22 cellular contexts compared by ENCODE assay signal in the genomic region with DNA sequence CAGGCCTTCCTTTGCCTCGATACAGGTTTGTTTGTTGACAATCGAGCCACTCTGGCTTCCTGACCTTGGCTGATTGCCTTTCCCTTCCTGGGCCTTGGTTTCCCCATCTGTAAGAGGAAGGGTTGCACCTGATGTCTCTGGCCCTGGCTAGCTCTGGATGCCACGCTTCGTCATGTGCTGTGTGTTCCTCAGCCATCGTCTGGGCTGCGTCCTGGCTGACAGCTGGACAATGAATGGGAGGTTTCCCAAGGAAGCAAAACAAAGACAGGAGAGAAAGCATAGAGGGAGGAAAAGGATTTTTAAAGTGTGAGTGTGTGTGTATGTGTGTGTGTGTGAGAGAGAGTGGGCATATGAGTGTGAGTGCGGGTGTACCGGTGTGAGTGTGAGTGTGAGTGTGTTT.
"Had no signal": no experiment of that assay in that cellular context is flagged by ENCODE, and none has a peak within 500 bp of the region (broad histone marks: within the 10 kb centered on the region; RNA-seq: fewer than 3 reads in every experiment).

No MANE protein-coding gene starts in this region.

- H3K4me3 ChIP-seq: adrenal gland, cardiac muscle cell, heart right ventricle, neural progenitor cell, spleen, suprapubic skin had no signal

- H3K4me2 ChIP-seq: neural progenitor cell, SK-N-SH had no signal

- H3K36me3 ChIP-seq: cardiac muscle cell, neural progenitor cell, WERI-Rb-1 had no signal

- H3K4me1 ChIP-seq: neural progenitor cell had no signal

- H3K27ac Mint-ChIP-seq: activated naive CD8-positive, alpha-beta T cell; dendritic cell treated with granulocyte-macrophage colony-stimulating factor and Interleukin-4, amounts not matched to agents 40 ng/mL and 50 ng/mL, for 4 days; neural progenitor cell; progenitor cell of endocrine pancreas; type B pancreatic cell had no signal

- H2AFZ ChIP-seq: neural progenitor cell had no signal

- H3K36me3 Mint-ChIP-seq: activated naive CD8-positive, alpha-beta T cell; type B pancreatic cell had no signal

- H3K4me3 Mint-ChIP-seq: activated naive CD8-positive, alpha-beta T cell; dendritic cell treated with granulocyte-macrophage colony-stimulating factor and Interleukin-4, amounts not matched to agents 40 ng/mL and 50 ng/mL, for 4 days; neural progenitor cell; type B pancreatic cell had no signal

- H3K9ac ChIP-seq: neural progenitor cell, SK-N-SH had no signal

- H3K9me3 ChIP-seq: adrenal gland, heart right ventricle, SK-N-SH, spleen, suprapubic skin had no signal

- H3K27me3 ChIP-seq: adrenal gland, heart right ventricle, neural progenitor cell, spleen, suprapubic skin had no signal

- DNase-seq: activated CD4-positive, alpha-beta T cell treated with anti-CD3 and anti-CD28 coated beads for 1 hour; activated gamma-delta T cell treated with Interleukin-2 at 50 U/mL for 16 hours; activated T-cell treated with anti-CD3 and anti-CD28 coated beads, Interleukin-2, amount 50 U/mL, for 1 hour; adrenal gland; effector CD8-positive, alpha-beta T cell; heart right ventricle; islet precursor cell; left cardiac atrium; midbrain; SIG-M5; SK-N-SH; spleen; stimulated activated CD4-positive, alpha-beta T cell treated with anti-CD3 and anti-CD28 coated beads, Interleukin-4, amount 100 ng/mL, for 1 hour; stimulated activated naive CD4-positive, alpha-beta T cell treated with Interleukin-2 at 50 U/mL for 16 hours; WERI-Rb-1 had no signal

- H3K27ac ChIP-seq: adrenal gland, cardiac muscle cell, heart right ventricle, neural progenitor cell, spleen, suprapubic skin, WERI-Rb-1 had no signal

- H3K9me3 Mint-ChIP-seq: dendritic cell treated with granulocyte-macrophage colony-stimulating factor and Interleukin-4, amounts not matched to agents 40 ng/mL and 50 ng/mL, for 4 days; neural progenitor cell; type B pancreatic cell had no signal

- ATAC-seq: heart right ventricle, left cardiac atrium had no signal

- H3K27me3 Mint-ChIP-seq: activated naive CD8-positive, alpha-beta T cell had no signal
